ENCODE assay signal across 9 cellular contexts in the genomic region with DNA sequence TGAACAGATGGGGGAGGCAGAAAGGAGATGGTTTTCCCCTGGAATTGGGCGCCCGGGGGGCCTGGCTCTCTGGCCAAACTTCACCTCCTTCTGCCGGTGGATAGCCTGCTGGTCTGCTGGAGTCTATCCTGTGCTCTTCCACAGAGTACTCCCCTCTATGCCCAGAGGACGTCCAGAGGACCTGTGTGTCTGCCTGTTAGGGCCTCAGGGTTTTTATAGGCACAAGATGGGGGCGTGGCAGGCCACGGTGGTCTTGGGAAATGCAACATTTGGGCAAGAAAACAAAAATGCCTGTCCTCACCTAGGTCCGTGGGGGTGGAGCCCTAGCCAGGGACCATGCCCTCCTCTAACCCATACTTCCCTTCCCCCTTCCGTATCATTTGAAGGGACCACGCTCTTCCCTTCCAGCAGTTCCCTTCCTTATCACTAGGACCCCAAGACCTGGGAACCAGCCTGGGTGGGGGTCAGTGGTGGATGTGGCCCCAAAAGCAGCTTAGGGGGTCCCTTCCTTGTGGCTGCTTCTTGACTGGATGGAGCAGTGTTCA. TPM values are rescaled to one million over a fixed set of nuclear protein-coding genes. Genes with fewer than 3 reads are reported as not detected.
DNase-seq lines count a peak whose midpoint lies in the region; ATAC-seq and TF ChIP-seq lines count a peak whose summit lies in the region.
"Had no signal": no experiment of that assay in that cellular context is flagged by ENCODE, and none has a peak within 500 bp of the region (broad histone marks: within the 10 kb centered on the region; RNA-seq: fewer than 3 reads in every experiment).

No MANE protein-coding gene starts in this region.

- WGBS in heart right ventricle, 2 donors, result 88 to 91% methylated on average over 9 of the region's 9 CpGs

- CTCF ChIA-PET in activated CD4-positive, alpha-beta memory T cell treated with anti-CD3 and anti-CD28 coated beads, Interleukin-2, amount 10 ng/mL, durations not matched to agents 7 days and 5 days (lab: Charles Lee), result interaction anchor here (0.6 kb wide), 1 partner anchor 312 kb away, joined by 3 read pairs; no protein-coding TSS in a partner anchor

- peak in 2 of 8 donors; percentile 14 to 35 for ATAC-seq in heart right ventricle
- no peak for ATAC-seq in stimulated activated naive B cell treated with anti-CD40 and anti-IgM and Interleukin-4, amounts not matched to agents 10 μg/mL and 1 μg/mL and 100 μg/mL, for 72 hours (replicated peaks)
- no peak for ATAC-seq in GM19397 (IDR thresholded peaks at IDR 0.05; ENCODE audit: unreplicated experiment)

- in situ Hi-C loops in G401 (cut with HindIII; ENCODE audit: low sequenced_read_pairs) (no loop called here), brain microvascular endothelial cell (cut with HindIII; ENCODE audit: low pct_ligation_motif_present, low sequenced_read_pairs) (no loop called here)

- peak overlapping the region; percentile 79 for H3K4me3 Mint-ChIP-seq in activated CD4-positive, alpha-beta memory T cell treated with anti-CD3 and anti-CD28 coated beads, Interleukin-2, amount 10 ng/mL, durations not matched to agents 7 days and 5 days
- H3K4me3 Mint-ChIP-seq in stimulated activated naive B cell treated with anti-CD40 and anti-IgM and Interleukin-4, amounts not matched to agents 10 μg/mL and 1 μg/mL and 100 μg/mL, for 72 hours, result peak overlapping the region; percentile 79 to 90

- H3K9me3 ChIP-seq in heart right ventricle, result no peaks in the 10 kb centered on the region

- peak overlapping the region in 9 of 10 donors; percentile 26 to 62 (median 51) for H3K4me3 ChIP-seq in heart right ventricle
- H3K4me3 ChIP-seq in brain microvascular endothelial cell (ENCODE audit: low read depth, low read length), result no peak overlapping the region

- no peak for TF ChIP-seq CTCF in heart right ventricle (IDR thresholded peaks at IDR 0.05)
- TF ChIP-seq CTCF in brain microvascular endothelial cell (IDR thresholded peaks at IDR 0.05; ENCODE audit: low read depth, low read length, missing control alignments), result no peak

- no peaks in the 10 kb centered on the region for H3K36me3 Mint-ChIP-seq in activated CD4-positive, alpha-beta memory T cell treated with anti-CD3 and anti-CD28 coated beads, Interleukin-2, amount 10 ng/mL, durations not matched to agents 7 days and 5 days (ENCODE audit: low read depth)
- peaks cover 0 to 2% of the 10 kb centered on the region in 2 donors for H3K36me3 Mint-ChIP-seq in stimulated activated naive B cell treated with anti-CD40 and anti-IgM and Interleukin-4, amounts not matched to agents 10 μg/mL and 1 μg/mL and 100 μg/mL, for 72 hours

- no peak overlapping the region for H3K27ac Mint-ChIP-seq in activated CD4-positive, alpha-beta memory T cell treated with anti-CD3 and anti-CD28 coated beads, Interleukin-2, amount 10 ng/mL, durations not matched to agents 7 days and 5 days
- peak overlapping the region; percentile 38 for H3K27ac Mint-ChIP-seq in stimulated activated naive B cell treated with anti-CD40 and anti-IgM and Interleukin-4, amounts not matched to agents 10 μg/mL and 1 μg/mL and 100 μg/mL, for 72 hours

- intact Hi-C loops in heart right ventricle (cut with DNase I), result loop anchor here in 1 of 10 donors (2.0 kb wide), 1 partner anchor 53 kb away; the partner anchor contains the start of gene ZNF337

- DNase-seq in NCI-H2227 (lab: John Stamatoyannopoulos, UW; ENCODE audit: unreplicated experiment) (peak; percentile 35), NCI-H2227 treated with DMSO at 0.1 percent for 48 hours (lab: John Stamatoyannopoulos, UW) (no peak), heart right ventricle (no peak), G401 (ENCODE audit: low spot score) (no peak), brain microvascular endothelial cell (no peak)
- DNase-seq in activated CD4-positive, alpha-beta memory T cell treated with anti-CD3 and anti-CD28 coated beads, Interleukin-2, amount 10 ng/mL, durations not matched to agents 7 days and 5 days, result no peak
- DNase-seq in stimulated activated naive B cell treated with anti-CD40 and anti-IgM and Interleukin-4, amounts not matched to agents 10 μg/mL and 1 μg/mL and 100 μg/mL, for 72 hours, result no peak

- H3K27me3 ChIP-seq in heart right ventricle (no peaks in the 10 kb centered on the region), brain microvascular endothelial cell (replicated peaks) (no peaks in the 10 kb centered on the region)

- POLR2A ChIA-PET in activated CD4-positive, alpha-beta memory T cell treated with anti-CD3 and anti-CD28 coated beads, Interleukin-2, amount 10 ng/mL, durations not matched to agents 7 days and 5 days (lab: Charles Lee), result no interaction called here

- H3K4me1 Mint-ChIP-seq in activated CD4-positive, alpha-beta memory T cell treated with anti-CD3 and anti-CD28 coated beads, Interleukin-2, amount 10 ng/mL, durations not matched to agents 7 days and 5 days, result peaks cover 13% of the 10 kb centered on the region
- H3K4me1 Mint-ChIP-seq in stimulated activated naive B cell treated with anti-CD40 and anti-IgM and Interleukin-4, amounts not matched to agents 10 μg/mL and 1 μg/mL and 100 μg/mL, for 72 hours, result peaks cover 3 to 17% of the 10 kb centered on the region in 2 donors

- peaks cover 0 to 9% (median 0%) of the 10 kb centered on the region in 9 donors for H3K4me1 ChIP-seq in heart right ventricle

- no peaks in the 10 kb centered on the region for H3K27me3 Mint-ChIP-seq in activated CD4-positive, alpha-beta memory T cell treated with anti-CD3 and anti-CD28 coated beads, Interleukin-2, amount 10 ng/mL, durations not matched to agents 7 days and 5 days
- H3K27me3 Mint-ChIP-seq in stimulated activated naive B cell treated with anti-CD40 and anti-IgM and Interleukin-4, amounts not matched to agents 10 μg/mL and 1 μg/mL and 100 μg/mL, for 72 hours, result no peaks in the 10 kb centered on the region

- H3K36me3 ChIP-seq in heart right ventricle (no peaks in the 10 kb centered on the region), brain microvascular endothelial cell (replicated peaks) (no peaks in the 10 kb centered on the region)

- no peaks in the 10 kb centered on the region for H3K9me3 Mint-ChIP-seq in activated CD4-positive, alpha-beta memory T cell treated with anti-CD3 and anti-CD28 coated beads, Interleukin-2, amount 10 ng/mL, durations not matched to agents 7 days and 5 days
- no peaks in the 10 kb centered on the region for H3K9me3 Mint-ChIP-seq in stimulated activated naive B cell treated with anti-CD40 and anti-IgM and Interleukin-4, amounts not matched to agents 10 μg/mL and 1 μg/mL and 100 μg/mL, for 72 hours

- H3K27ac ChIP-seq in heart right ventricle, result no peak overlapping the region
- no peak overlapping the region for H3K27ac ChIP-seq in brain microvascular endothelial cell
- H3K27ac ChIP-seq: HL-60 had no signal

RNA-seq across cellular contexts. Expression of gene ZNF337, which starts 53.6 kb away (rescaled TPM):
- total RNA-seq in activated CD4-positive, alpha-beta memory T cell treated with anti-CD3 and anti-CD28 coated beads, Interleukin-2, amount 10 ng/mL, durations not matched to agents 7 days and 5 days, result 10 to 100 TPM; 16.6 to 17.1 TPM
- 1 to 10 TPM; 5.9 to 8.6 (median 7.4) TPM for total RNA-seq in heart right ventricle
- polyA plus RNA-seq in heart right ventricle, result 10 to 100 TPM in 1 of 2 donors, 1 to 10 TPM in 1; 5.4 to 17.1 TPM
- total RNA-seq in G401 (2014; rRNA removed; shearing (Covaris generic)), result 19.1 and 19.7 TPM in 2 replicates
